ENCODE assay signal across 1 cellular context in genomic region chr6:146419576-146419975, GRCh38.
TF ChIP-seq lines count a peak whose summit lies in the region.

No MANE protein-coding gene starts in this region.

TF ChIP-seq in GM23338, 12 proteins besides CTCF, POLR2A, EP300 and RAD21:
- TF ChIP-seq ZNF462 (CRISPR knock-in tag; IDR thresholded peaks at IDR 0.05): no peak
- no peak for TF ChIP-seq ZNF331 (CRISPR knock-in tag; IDR thresholded peaks at IDR 0.05; ENCODE audit: low read depth)
- no peak for TF ChIP-seq CREB1 (CRISPR knock-in tag; IDR thresholded peaks at IDR 0.05; ENCODE audit: low read depth)
- no peak for TF ChIP-seq STAT1 (IDR thresholded peaks at IDR 0.05; ENCODE audit: unreplicated experiment)
- TF ChIP-seq EZH2phosphoT487 (IDR thresholded peaks at IDR 0.05; ENCODE audit: unreplicated experiment): no peak
- no peak for TF ChIP-seq ZNF114 (CRISPR knock-in tag; IDR thresholded peaks at IDR 0.05)
- TF ChIP-seq ETS1 (IDR thresholded peaks at IDR 0.05): no peak
- no peak for TF ChIP-seq JUNB (IDR thresholded peaks at IDR 0.05; ENCODE audit: unreplicated experiment)
- TF ChIP-seq NANOG (IDR thresholded peaks at IDR 0.05; ENCODE audit: borderline replicate concordance): no peak
- no peak for TF ChIP-seq EZH2 (IDR thresholded peaks at IDR 0.05; ENCODE audit: low read depth, unreplicated experiment)
- no peak for TF ChIP-seq POLR2AphosphoS5 (IDR thresholded peaks at IDR 0.05; ENCODE audit: low read depth)
- TF ChIP-seq REST (IDR thresholded peaks at IDR 0.05; ENCODE audit: unreplicated experiment): no peak
